20 cellular contexts compared by ENCODE assay signal in genomic region chr1:200427744-200428143, GRCh38. TPM values are rescaled to one million over a fixed set of nuclear protein-coding genes. Genes with fewer than 3 reads are reported as not detected.
DNase-seq lines count a peak whose midpoint lies in the region; ATAC-seq, FAIRE-seq and TF ChIP-seq lines count a peak whose summit lies in the region.
"Had no signal": no experiment of that assay in that cellular context is flagged by ENCODE, and none has a peak within 500 bp of the region (broad histone marks: within the 10 kb centered on the region; RNA-seq: fewer than 3 reads in every experiment).

No MANE protein-coding gene starts in this region.

- no peak overlapping the region for H3K4me3 ChIP-seq in OCI-LY7 (ENCODE audit: low read depth, low read length, poor library complexity, severe bottlenecking)
- H3K4me3 ChIP-seq in K562: no peak overlapping the region
- H3K4me3 ChIP-seq: PC-9 had no signal

- H3K27ac ChIP-seq in OCI-LY7 (ENCODE audit: low read depth, low read length, poor library complexity, severe bottlenecking) (no peak overlapping the region), K562 (ENCODE audit: extremely low read depth, low read depth, low read length) (no peak overlapping the region)
- H3K27ac ChIP-seq: HL-60 had no signal

- no peak for TF ChIP-seq RAD21 in K562 (CRISPR knock-in tag; conservative IDR thresholded peaks at IDR 0.05 in 1 of 2, IDR thresholded peaks at IDR 0.05 in 1 of 2)

- no peaks in the 10 kb centered on the region for H3K27me3 Mint-ChIP-seq in activated CD8-positive, alpha-beta T cell treated with anti-CD3 and anti-CD28 coated beads for 36 hours
- peaks cover 1% of the 10 kb centered on the region for H3K27me3 Mint-ChIP-seq in activated CD8-positive, alpha-beta T cell treated with anti-CD3 and anti-CD28 coated beads, Interleukin-2, amount 10 ng/mL, durations not matched to agents 7 days and 5 days (ENCODE audit: low read depth)

- H3K27ac Mint-ChIP-seq in activated CD8-positive, alpha-beta T cell treated with anti-CD3 and anti-CD28 coated beads for 36 hours: peak overlapping the region; percentile 23
- H3K27ac Mint-ChIP-seq in activated CD8-positive, alpha-beta T cell treated with anti-CD3 and anti-CD28 coated beads, Interleukin-2, amount 10 ng/mL, durations not matched to agents 7 days and 5 days: no peak overlapping the region

- ATAC-seq in activated CD8-positive, alpha-beta T cell treated with anti-CD3 and anti-CD28 coated beads for 36 hours: no peak
- no peak for ATAC-seq in activated CD8-positive, alpha-beta T cell treated with anti-CD3 and anti-CD28 coated beads, Interleukin-2, amount 10 ng/mL, durations not matched to agents 7 days and 5 days
- ATAC-seq in K562 (peak; percentile 52), GM21528 (IDR thresholded peaks at IDR 0.05; ENCODE audit: low FRiP score, unreplicated experiment) (no peak)

- no peak for TF ChIP-seq CTCF in activated CD8-positive, alpha-beta T cell treated with anti-CD3 and anti-CD28 coated beads for 36 hours (IDR thresholded peaks at IDR 0.05)
- TF ChIP-seq CTCF in OCI-LY7 (conservative IDR thresholded peaks at IDR 0.05; ENCODE audit: low read length) (no peak), K562 (IDR thresholded peaks at IDR 0.05 in 2 of 3, conservative IDR thresholded peaks at IDR 0.05 in 1 of 3; ENCODE audit: insufficient read depth in 2 of 3, low read depth in 1 of 3, low read length in 3 of 3) (no peak)

- BruUV-seq in OCI-LY7 (replicated peaks; lab: Mats Ljungman, UMichigan) (no TSS peak), K562 (replicated peaks; lab: Mats Ljungman, UMichigan) (no TSS peak)

- no peaks in the 10 kb centered on the region for H3K9me1 ChIP-seq in K562 (ENCODE audit: control insufficient read depth, insufficient read depth, low read length)

- intact Hi-C loops in activated CD8-positive, alpha-beta T cell treated with anti-CD3 and anti-CD28 coated beads for 36 hours (cut with micrococcal nuclease): no loop called here
- intact Hi-C loops in OCI-LY7 (cut with micrococcal nuclease; ENCODE audit: unreplicated experiment) (no loop called here), K562 (cut with micrococcal nuclease) (no loop called here)

- no peak overlapping the region for H3K4me3 Mint-ChIP-seq in activated CD8-positive, alpha-beta T cell treated with anti-CD3 and anti-CD28 coated beads for 36 hours
- no peak overlapping the region for H3K4me3 Mint-ChIP-seq in activated CD8-positive, alpha-beta T cell treated with anti-CD3 and anti-CD28 coated beads, Interleukin-2, amount 10 ng/mL, durations not matched to agents 7 days and 5 days

- H3K36me3 ChIP-seq in OCI-LY7 (ENCODE audit: insufficient read depth, low read length) (no peaks in the 10 kb centered on the region), K562 (ENCODE audit: control insufficient read depth, insufficient read depth, low read length) (no peaks in the 10 kb centered on the region)

- H3K9me2 ChIP-seq in OCI-LY7 (ENCODE audit: insufficient read depth, low read length): no peaks in the 10 kb centered on the region

- no peak for TF ChIP-seq EP300 in K562 (IDR thresholded peaks at IDR 0.05; ENCODE audit: low read length)

- TF ChIP-seq POLR2A in K562 (conservative IDR thresholded peaks at IDR 0.05): no peak

- POLR2A ChIA-PET in activated CD8-positive, alpha-beta T cell treated with anti-CD3 and anti-CD28 coated beads for 36 hours (lab: Charles Lee): no interaction called here
- POLR2A ChIA-PET in activated CD8-positive, alpha-beta T cell treated with anti-CD3 and anti-CD28 coated beads, Interleukin-2, amount 10 ng/mL, durations not matched to agents 7 days and 5 days (lab: Charles Lee): no interaction called here
- POLR2A ChIA-PET in OCI-LY7 (lab: Charles Lee): interaction anchor here (0.6 kb wide), 1 partner anchor 11 kb away, joined by 4 read pairs; no protein-coding TSS in a partner anchor
- POLR2A ChIA-PET in K562 (lab: Yijun Ruan, JAX): interaction anchor here (0.7 to 1.4 kb wide), 4 partner anchors 9 to 721 kb away, joined by 3 to 7 read pairs (median 4); no protein-coding TSS in a partner anchor

- no peaks in the 10 kb centered on the region for H3K27me3 ChIP-seq in K562 (ENCODE audit: control insufficient read depth in 2 of 2, insufficient read depth in 2 of 2, low read length in 2 of 2)

- H3K36me3 Mint-ChIP-seq in activated CD8-positive, alpha-beta T cell treated with anti-CD3 and anti-CD28 coated beads for 36 hours (ENCODE audit: low read depth): no peaks in the 10 kb centered on the region
- peaks cover 2% of the 10 kb centered on the region for H3K36me3 Mint-ChIP-seq in activated CD8-positive, alpha-beta T cell treated with anti-CD3 and anti-CD28 coated beads, Interleukin-2, amount 10 ng/mL, durations not matched to agents 7 days and 5 days (ENCODE audit: low read depth)

- H3K9ac ChIP-seq in K562 (ENCODE audit: insufficient read depth in 1 of 2, low read depth in 2 of 2, low read length in 2 of 2): no peak overlapping the region

- peak; percentile 48 for FAIRE-seq in K562 (lab: Jason Lieb, UNC)
- FAIRE-seq: A204.1, H1, HTR-8/SVneo had no signal

- WGBS in K562 (ENCODE audit: insufficient coverage, low coverage, missing lambda C conversion rate): 21% methylated on average over 5 of the region's 5 CpGs

- no peaks in the 10 kb centered on the region for H3K9me3 ChIP-seq in OCI-LY7 (ENCODE audit: low read length)
- H3K9me3 ChIP-seq in K562 (replicated peaks; ENCODE audit: control insufficient read depth, insufficient read depth, low read depth, low read length): no peaks in the 10 kb centered on the region; the same call in 1 of the 2 replicates

- CTCF ChIA-PET in activated CD8-positive, alpha-beta T cell treated with anti-CD3 and anti-CD28 coated beads for 36 hours (lab: Charles Lee): no interaction called here
- CTCF ChIA-PET in activated CD8-positive, alpha-beta T cell treated with anti-CD3 and anti-CD28 coated beads, Interleukin-2, amount 10 ng/mL, durations not matched to agents 7 days and 5 days (lab: Charles Lee): interaction anchor here (0.6 to 1.1 kb wide), 2 partner anchors 10 to 1006 kb away, joined by 3 read pairs; no protein-coding TSS in a partner anchor
- CTCF ChIA-PET in OCI-LY7 (lab: Charles Lee; ENCODE audit: unreplicated experiment) (no interaction called here), K562 (lab: Yijun Ruan, JAX; ENCODE audit: low intra/inter-chr PET ratio) (interaction anchor here (0.6 kb wide), 1 partner anchor 58 kb away, joined by 3 read pairs; no protein-coding TSS in a partner anchor)

- H4K20me1 ChIP-seq in OCI-LY7 (ENCODE audit: insufficient read depth, low read length) (no peaks in the 10 kb centered on the region), K562 (replicated peaks; ENCODE audit: control insufficient read depth, insufficient read depth, low read length) (no peaks in the 10 kb centered on the region)

- H3K4me1 Mint-ChIP-seq in activated CD8-positive, alpha-beta T cell treated with anti-CD3 and anti-CD28 coated beads for 36 hours (ENCODE audit: low read depth): peaks cover 8% of the 10 kb centered on the region
- no peaks in the 10 kb centered on the region for H3K4me1 Mint-ChIP-seq in activated CD8-positive, alpha-beta T cell treated with anti-CD3 and anti-CD28 coated beads, Interleukin-2, amount 10 ng/mL, durations not matched to agents 7 days and 5 days (ENCODE audit: low read depth)

- H3K4me1 ChIP-seq in OCI-LY7 (ENCODE audit: insufficient read depth, low read length, poor library complexity, severe bottlenecking) (no peaks in the 10 kb centered on the region), K562 (replicated peaks in 1 of 2; ENCODE audit: control insufficient read depth in 2 of 2, insufficient read depth in 2 of 2, low read length in 2 of 2) (peaks cover 0 to 3% of the 10 kb centered on the region in 2 experiments; a peak in 1 of 5 replicates)

- no peaks in the 10 kb centered on the region for H3K9me3 Mint-ChIP-seq in activated CD8-positive, alpha-beta T cell treated with anti-CD3 and anti-CD28 coated beads for 36 hours
- no peaks in the 10 kb centered on the region for H3K9me3 Mint-ChIP-seq in activated CD8-positive, alpha-beta T cell treated with anti-CD3 and anti-CD28 coated beads, Interleukin-2, amount 10 ng/mL, durations not matched to agents 7 days and 5 days (ENCODE audit: insufficient read depth)

- no peak for DNase-seq in activated CD8-positive, alpha-beta T cell treated with anti-CD3 and anti-CD28 coated beads for 36 hours
- DNase-seq in activated CD8-positive, alpha-beta T cell treated with anti-CD3 and anti-CD28 coated beads, Interleukin-2, amount 10 ng/mL, durations not matched to agents 7 days and 5 days: no peak
- no peak for DNase-seq in OCI-LY7 (ENCODE audit: low spot score)
- peak in 1 of 4 experiments; percentile 22 for DNase-seq in K562 (ENCODE audit: extremely low read depth in 1 of 4, low spot score in 3 of 4)
- DNase-seq in kidney tubule cell (ENCODE audit: low spot score): no peak
- no peak for DNase-seq in NCI-H2196 (lab: John Stamatoyannopoulos, UW; ENCODE audit: unreplicated experiment)
- DNase-seq: C1 segment of cervical spinal cord, DMS79 treated with DMSO at 0.1 percent for 48 hours, KBM-7, NCI-H1436 treated with DMSO at 0.1 percent for 48 hours, NCI-H2029 treated with DMSO at 0.1 percent for 48 hours, NCI-H2171 treated with DMSO at 0.1 percent for 48 hours, NCI-H510A treated with DMSO at 0.1 percent for 48 hours, NCI-H82, PC-9 had no signal

- H3K79me2 ChIP-seq in OCI-LY7 (ENCODE audit: insufficient read depth, low read depth, low read length): no peaks in the 10 kb centered on the region
- H3K79me2 ChIP-seq in K562 (ENCODE audit: control insufficient read depth, insufficient read depth, low read length): no peaks in the 10 kb centered on the region

- in situ Hi-C loops in K562 (cut with MboI): no loop called here

- H2AFZ ChIP-seq in OCI-LY7 (ENCODE audit: low read length) (peak overlapping the region; percentile 43; the same call in 1 of the 2 replicates), K562 (ENCODE audit: low read depth, low read length) (no peak overlapping the region)
- H2AFZ ChIP-seq: PC-9 had no signal

- H3K4me2 ChIP-seq in OCI-LY7 (ENCODE audit: low read length) (no peak overlapping the region), K562 (ENCODE audit: insufficient read depth, low read length) (no peak overlapping the region)
- H3K4me2 ChIP-seq: PC-9 had no signal

RNA-seq across cellular contexts. Expression of gene ZNF281, which starts 17.9 kb away (rescaled TPM):
- 10 to 100 TPM; 12.0 to 12.2 TPM for total RNA-seq in activated CD8-positive, alpha-beta T cell treated with anti-CD3 and anti-CD28 coated beads for 36 hours
- 10 to 100 TPM; 13.5 to 14.3 TPM for total RNA-seq in activated CD8-positive, alpha-beta T cell treated with anti-CD3 and anti-CD28 coated beads, Interleukin-2, amount 10 ng/mL, durations not matched to agents 7 days and 5 days
- 22.9 and 24.2 TPM in 2 replicates for total RNA-seq in OCI-LY7 (2014; rRNA removed; shearing (Covaris generic))
- 23.6 and 23.7 TPM in 2 replicates for total RNA-seq in OCI-LY7 (2022)
- 10.0 and 29.7 TPM in 2 replicates for total RNA-seq in K562 (2011; cell fraction: chromatin; rRNA removed; ENCODE audit: low replicate concordance)
- total RNA-seq in K562 (2011; cell fraction: nucleolus; rRNA removed): 6.0 and 8.4 TPM in 2 replicates
- 13.1 and 14.9 TPM in 2 replicates for total RNA-seq in K562 (2011; cell fraction: nucleoplasm; rRNA removed)
- 16.5 and 21.5 TPM in 2 replicates for total RNA-seq in K562 (2014; rRNA removed)
- total RNA-seq in K562 (2014; rRNA removed; fragmentation: Illumina TruSeq; extraction: Trizol): 21.2 and 22.5 TPM in 2 replicates
- 24.3 and 24.9 TPM in 2 replicates for total RNA-seq in K562 (2015; rRNA removed; fragmentation: Illumina TruSeq; extraction: Trizol)
- total RNA-seq in K562 (2021): 21.0 and 22.7 TPM in 2 replicates
- polyA plus RNA-seq in K562 (2011; rRNA removed): 11.5 and 13.4 TPM in 2 replicates
- 3.6 and 5.6 TPM in 2 replicates for polyA plus RNA-seq in K562 (2011; cell fraction: cytosol; rRNA removed)
- 9.8 and 10.1 TPM in 2 replicates for polyA plus RNA-seq in K562 (2011; cell fraction: nucleus; rRNA removed)
- polyA plus RNA-seq in K562 (2012): 10.6 and 11.8 TPM in 2 replicates
- polyA plus RNA-seq in K562 (2014; fragmentation: Illumina TruSeq; extraction: Trizol): 18.3 and 20.2 TPM in 2 replicates
- 10 to 100 TPM in 1 of 2 experiments, 1 to 10 TPM in 1; 9.6 to 12.8 TPM for polyA plus RNA-seq in K562 (2014; fragmentation: Nextera tagmentation; extraction: Ambion mirVana)
- 11.3 and 12.0 TPM in 2 replicates for polyA plus RNA-seq in K562 (2014; rRNA removed)
- polyA minus RNA-seq in K562 (2011; rRNA and poly(A)+ RNA removed): 23.6 and 26.4 TPM in 2 replicates
- polyA minus RNA-seq in K562 (2011; cell fraction: cytosol; rRNA and poly(A)+ RNA removed): 11.1 and 11.2 TPM in 2 replicates
- 9.3 and 18.7 TPM in 2 replicates for polyA minus RNA-seq in K562 (2011; cell fraction: nucleus; rRNA and poly(A)+ RNA removed)

Comparison
In these comparisons a context has a peak if more than half of its experiments do, and no peak if none do; other contexts are left out.
1. CTCF ChIA-PET loops: an anchor here in activated CD8-positive, alpha-beta T cell treated with anti-CD3 and anti-CD28 coated beads, Interleukin-2, amount 10 ng/mL, durations not matched to agents 7 days and 5 days (0.6 to 1.1 kb wide) and K562 (0.6 kb wide); none called in activated CD8-positive, alpha-beta T cell treated with anti-CD3 and anti-CD28 coated beads for 36 hours and OCI-LY7.
2. POLR2A ChIA-PET loops: an anchor here in OCI-LY7 (0.6 kb wide) and K562 (0.7 to 1.4 kb wide); none called in activated CD8-positive, alpha-beta T cell treated with anti-CD3 and anti-CD28 coated beads for 36 hours and activated CD8-positive, alpha-beta T cell treated with anti-CD3 and anti-CD28 coated beads, Interleukin-2, amount 10 ng/mL, durations not matched to agents 7 days and 5 days.